16 cellular contexts compared by ENCODE assay signal in the genomic region with DNA sequence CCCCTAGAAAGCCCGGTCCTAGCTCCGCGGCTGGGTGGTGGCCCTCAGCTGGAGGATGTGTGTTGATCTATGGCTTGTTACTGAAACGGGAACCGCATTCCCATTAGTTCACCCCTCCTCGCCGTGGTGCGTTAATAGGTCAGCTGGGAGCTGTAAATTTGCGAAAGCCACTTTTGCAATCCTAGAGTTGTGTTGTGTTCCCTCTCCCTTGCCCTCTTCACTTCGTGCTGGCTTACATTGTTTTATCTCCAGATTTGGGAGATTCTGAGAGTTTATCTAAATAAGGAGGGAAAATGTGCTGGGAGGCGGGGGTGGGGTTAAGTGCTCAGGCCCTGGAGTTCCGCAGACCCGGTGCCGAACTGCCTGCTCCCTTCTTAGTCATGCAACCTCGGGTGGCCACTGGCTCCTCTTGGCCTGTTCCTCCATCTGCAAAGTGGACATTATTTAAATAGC.
DNase-seq lines count a peak whose midpoint lies in the region; ATAC-seq, FAIRE-seq and TF ChIP-seq lines count a peak whose summit lies in the region.
"Had no signal": no experiment of that assay in that cellular context is flagged by ENCODE, and none has a peak within 500 bp of the region (broad histone marks: within the 10 kb centered on the region; RNA-seq: fewer than 3 reads in every experiment).

No MANE protein-coding gene starts in this region.

- in situ Hi-C loops in gastrocnemius medialis (cut with MboI; ENCODE audit: low sequenced_read_pairs in 4 of 4), result no loop called here

- no peaks in the 10 kb centered on the region for H3K36me3 ChIP-seq in hepatocyte (replicated peaks; ENCODE audit: insufficient read depth, low read depth)
- H3K36me3 ChIP-seq in gastrocnemius medialis, result no peaks in the 10 kb centered on the region

- no peak overlapping the region for H2AFZ ChIP-seq in hepatocyte

- peak; percentile 50 for DNase-seq in GM03348 (ENCODE audit: low spot score)
- peak; percentile 32 for DNase-seq in RPMI7951 (ENCODE audit: low read depth)
- DNase-seq in hepatocyte (ENCODE audit: low spot score), result no peak
- peak; percentile 48 to 69 for DNase-seq in gastrocnemius medialis
- DNase-seq in RCC 7860 (ENCODE audit: low spot score), result no peak
- DNase-seq in GM20000 (ENCODE audit: low spot score), result no peak
- no peak for DNase-seq in activated naive CD4-positive, alpha-beta T cell treated with Interleukin-2 at 50 U/mL for 16 hours
- DNase-seq: amniotic stem cell; CD4-positive, alpha-beta T cell; NCI-H446 treated with DMSO at 0.1 percent for 48 hours; stimulated activated naive CD4-positive, alpha-beta T cell; T-helper 1 cell had no signal

- peak overlapping the region; percentile 52 for H3K4me2 ChIP-seq in hepatocyte
- H3K4me2 ChIP-seq: KMS-11 had no signal

- no peak for FAIRE-seq in RCC 7860 (lab: Jason Lieb, UNC)
- FAIRE-seq: GM12892 had no signal

- no peaks in the 10 kb centered on the region for H3K79me2 ChIP-seq in hepatocyte

- no peaks in the 10 kb centered on the region for H3K9me2 ChIP-seq in hepatocyte (replicated peaks; ENCODE audit: insufficient read depth)

- no peaks in the 10 kb centered on the region for H3K9me3 ChIP-seq in hepatocyte (ENCODE audit: low read depth)
- H3K9me3 ChIP-seq in gastrocnemius medialis, result no peaks in the 10 kb centered on the region

- whole genome bisulfite sequencing in hepatocyte (ENCODE audit: low lambda C conversion rate, missing lambda C conversion rate), result 23% methylated on average over 11 of the region's 15 CpGs

- ATAC-seq in gastrocnemius medialis, result peak; percentile 72 to 78
- ATAC-seq in HG02885 (IDR thresholded peaks at IDR 0.05; ENCODE audit: poor library complexity, unreplicated experiment), result no peak

- H3K27me3 ChIP-seq in hepatocyte (peaks cover 8% of the 10 kb centered on the region), gastrocnemius medialis (peaks cover 43 to 62% (median 48%) of the 10 kb centered on the region in 3 donors)

- H3K27ac ChIP-seq in hepatocyte (peak overlapping the region; percentile 38), gastrocnemius medialis (peak overlapping the region; percentile 56 to 75 (median 68))
- H3K27ac ChIP-seq: epithelial cell of prostate, KMS-11 had no signal

- TF ChIP-seq POLR2A in gastrocnemius medialis (IDR thresholded peaks at IDR 0.05), result no peak

- TF ChIP-seq CTCF in hepatocyte (IDR thresholded peaks at IDR 0.05; ENCODE audit: poor library complexity) (no peak), gastrocnemius medialis (IDR thresholded peaks at IDR 0.05 in 4 of 5, conservative IDR thresholded peaks at IDR 0.05 in 1 of 5) (no peak), GM20000 (IDR thresholded peaks at IDR 0.05; ENCODE audit: extremely low read depth, missing control alignments) (no peak)

- H3K4me3 ChIP-seq in hepatocyte (no peak overlapping the region), gastrocnemius medialis (no peak overlapping the region)

- intact Hi-C loops in gastrocnemius medialis (cut with DNase I; ENCODE audit: low total_unique reads), result no loop called here

- peaks cover 14% of the 10 kb centered on the region for H3K4me1 ChIP-seq in hepatocyte (ENCODE audit: insufficient read depth)
- no peaks in the 10 kb centered on the region for H3K4me1 ChIP-seq in gastrocnemius medialis

- H4K20me1 ChIP-seq in hepatocyte (ENCODE audit: insufficient read depth, poor library complexity, severe bottlenecking), result no peaks in the 10 kb centered on the region

Comparison
In these comparisons a context has a peak if more than half of its experiments do, and no peak if none do; other contexts are left out.
1. DNase-seq: peak in GM03348 (single experiment), RPMI7951 (single experiment) and gastrocnemius medialis (2 of 2); none in hepatocyte (single experiment), RCC 7860 (single experiment), GM20000 (single experiment) and activated naive CD4-positive, alpha-beta T cell treated with Interleukin-2 at 50 U/mL for 16 hours (single experiment).